In genomic region chr7:141220263-141220662, GRCh38 we compare ENCODE assay signal across 8 cellular contexts.
DNase-seq lines count a peak whose midpoint lies in the region; ATAC-seq and TF ChIP-seq lines count a peak whose summit lies in the region.
"Had no signal": no experiment of that assay in that cellular context is flagged by ENCODE, and none has a peak within 500 bp of the region (broad histone marks: within the 10 kb centered on the region; RNA-seq: fewer than 3 reads in every experiment).

No MANE protein-coding gene starts in this region.

- H3K4me1 ChIP-seq in Loucy (ENCODE audit: insufficient read depth, low read length, poor library complexity, severe bottlenecking) (no peaks in the 10 kb centered on the region), prostate gland (replicated peaks) (no peaks in the 10 kb centered on the region)
- H3K4me1 ChIP-seq: left lung had no signal

- DNase-seq in GM10248 (ENCODE audit: extremely low spot score) (peak; percentile 27), RPMI7951 (ENCODE audit: low read depth) (peak; percentile 54), left kidney (ENCODE audit: low read depth, low spot score) (peak; percentile 39), OCI-M2 (lab: John Stamatoyannopoulos, UW; ENCODE audit: unreplicated experiment) (no peak), prostate gland (ENCODE audit: low spot score) (no peak)
- DNase-seq: left lung had no signal

- no peak overlapping the region for H3K4me3 ChIP-seq in Loucy (ENCODE audit: low read length, poor library complexity, severe bottlenecking)
- no peak overlapping the region for H3K4me3 ChIP-seq in prostate gland
- H3K4me3 ChIP-seq: left lung had no signal

- no peaks in the 10 kb centered on the region for H3K27me3 ChIP-seq in Loucy (ENCODE audit: insufficient read depth, low read length, poor library complexity, severe bottlenecking)
- H3K27me3 ChIP-seq in prostate gland (replicated peaks; ENCODE audit: insufficient read depth): no peaks in the 10 kb centered on the region
- H3K27me3 ChIP-seq: left lung had no signal

- no peak overlapping the region for H3K9ac ChIP-seq in Loucy (ENCODE audit: low read depth, low read length, poor library complexity, severe bottlenecking)

- H3K9me2 ChIP-seq in Loucy (replicated peaks; ENCODE audit: low read depth, low read length): no peaks in the 10 kb centered on the region

- no peak overlapping the region for H3K27ac ChIP-seq in prostate gland
- H3K27ac ChIP-seq: left lung had no signal

- H3F3A ChIP-seq in Loucy (ENCODE audit: low read depth): no peaks in the 10 kb centered on the region

- no peak for TF ChIP-seq POLR2A in prostate gland (IDR thresholded peaks at IDR 0.05)

- H4K20me1 ChIP-seq in Loucy (ENCODE audit: insufficient read depth, low read length, poor library complexity, severe bottlenecking): no peaks in the 10 kb centered on the region

- H3K4me2 ChIP-seq in Loucy (ENCODE audit: low read depth, low read length, poor library complexity, severe bottlenecking): no peak overlapping the region

- peak; percentile 22 for TF ChIP-seq CTCF in GM10248 (IDR thresholded peaks at IDR 0.05; ENCODE audit: control extremely low read depth, extremely low read depth, low read depth, missing control alignments)
- TF ChIP-seq CTCF in Loucy (conservative IDR thresholded peaks at IDR 0.05; ENCODE audit: low read length): peak; percentile 18; the same call in 1 of the 2 replicates
- TF ChIP-seq CTCF in prostate gland (IDR thresholded peaks at IDR 0.05): no peak

- H2AFZ ChIP-seq in Loucy (ENCODE audit: low read length): no peak overlapping the region

- CTCF ChIA-PET in GM10248 (lab: Yijun Ruan, JAX): interaction anchor here (0.6 to 1.2 kb wide), 3 partner anchors 193 to 563 kb away, joined by 3 read pairs; no protein-coding TSS in a partner anchor

- H3K79me2 ChIP-seq in Loucy (ENCODE audit: insufficient read depth, low read length): no peaks in the 10 kb centered on the region

- H3K36me3 ChIP-seq in Loucy (ENCODE audit: insufficient read depth, low read length) (no peaks in the 10 kb centered on the region), prostate gland (no peaks in the 10 kb centered on the region)
- H3K36me3 ChIP-seq: left lung had no signal

- POLR2A ChIA-PET in GM10248 (lab: Yijun Ruan, JAX): no interaction called here

- no peaks in the 10 kb centered on the region for H3K9me3 ChIP-seq in Loucy (ENCODE audit: insufficient read depth, low read depth, low read length)
- H3K9me3 ChIP-seq in prostate gland: no peaks in the 10 kb centered on the region
- H3K9me3 ChIP-seq: left lung had no signal

- 68% methylated on average over 4 of the region's 4 CpGs for WGBS in prostate gland

- ATAC-seq in HG03108 (IDR thresholded peaks at IDR 0.05; ENCODE audit: unreplicated experiment): no peak
- ATAC-seq: left lung had no signal

- intact Hi-C loops in prostate gland (cut with DNase I): no loop called here

Comparison
In these comparisons a context has a peak if more than half of its experiments do, and no peak if none do; other contexts are left out.
1. DNase-seq: peak in GM10248 (single experiment), RPMI7951 (single experiment) and left kidney (single experiment); none in OCI-M2 (single experiment) and prostate gland (single experiment).
2. CTCF ChIP-seq: peak in GM10248 (single experiment) and Loucy (single experiment); none in prostate gland (0 of 4).